21 cellular contexts compared by ENCODE assay signal in genomic region chr6:75941509-75941908, GRCh38.
"Had no signal": no experiment of that assay in that cellular context is flagged by ENCODE, and none has a peak within 500 bp of the region (broad histone marks: within the 10 kb centered on the region; RNA-seq: fewer than 3 reads in every experiment).

No MANE protein-coding gene starts in this region.

- ATAC-seq: Panc1, T-cell had no signal

- DNase-seq: Kasumi-1, MM.1S, NCI-H1092 treated with DMSO at 0.1 percent for 48 hours, NCI-H1436, NCI-H1694, NCI-H187 treated with DMSO at 0.1 percent for 48 hours, NCI-H2029 treated with DMSO at 0.1 percent for 48 hours, NCI-H2171 treated with DMSO at 0.1 percent for 48 hours, NCI-H345, NCI-H446 treated with DMSO at 0.1 percent for 48 hours, NCI-H510A treated with DMSO at 0.1 percent for 48 hours, NCI-H526, SHP77, SK-N-SH, SW 1271, T-cell had no signal

- H3K9ac ChIP-seq: KMS-11, SK-N-SH had no signal

- H3K4me2 ChIP-seq: KMS-11, SK-N-SH had no signal

- H3K27ac ChIP-seq: HL-60, KMS-11, RWPE1 had no signal

- H3K9me3 ChIP-seq: SK-N-SH had no signal

- FAIRE-seq: HTR-8/SVneo had no signal
